In the genomic region with DNA sequence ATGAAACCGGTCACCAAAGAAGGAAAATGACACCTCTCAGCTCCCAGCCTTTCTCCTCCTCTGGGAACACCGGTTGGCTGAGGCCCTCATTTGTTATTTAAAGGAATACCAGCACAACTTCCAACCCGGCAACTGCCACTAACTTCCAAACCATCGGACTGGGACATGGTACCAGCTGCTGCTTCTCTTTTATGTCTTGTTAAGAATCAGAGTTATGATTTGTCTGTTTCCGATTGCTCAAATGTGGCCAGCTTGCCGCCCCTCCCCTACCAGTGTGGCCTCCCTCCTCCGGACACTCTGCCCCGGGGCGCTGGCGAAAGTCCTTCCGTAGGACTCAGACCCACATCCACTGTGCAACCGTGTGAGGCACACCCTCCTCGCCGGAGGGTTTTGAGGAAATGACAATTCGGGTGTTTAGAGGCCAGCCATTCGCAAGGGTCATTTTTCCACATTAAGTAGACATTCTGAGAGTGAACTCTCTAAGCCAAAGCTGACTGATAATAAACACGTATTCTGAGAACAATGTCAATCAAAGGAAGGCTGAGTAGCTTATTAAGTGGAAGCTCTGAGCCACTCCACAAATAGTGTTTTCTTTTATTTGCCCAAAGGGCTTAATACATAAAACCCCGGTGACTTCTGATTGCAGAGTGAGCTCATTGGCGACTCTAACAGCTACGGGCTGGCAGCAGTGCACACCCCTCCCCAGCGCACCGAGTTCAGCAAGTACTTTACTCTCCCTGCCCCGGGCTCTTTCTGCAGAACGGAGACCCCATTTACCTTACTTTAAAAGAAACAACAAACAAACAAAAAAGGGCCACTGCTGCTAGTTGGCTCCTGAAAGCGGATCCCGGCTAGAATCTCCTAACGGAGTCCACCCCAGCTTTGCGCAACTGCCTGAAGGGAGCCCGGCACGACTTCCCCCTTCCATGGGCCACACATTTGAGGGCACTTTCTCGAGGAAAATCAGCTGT, we compare ENCODE assay signal across 8 cellular contexts. TPM values are rescaled to one million over a fixed set of nuclear protein-coding genes. Genes with fewer than 3 reads are reported as not detected.
DNase-seq lines count a peak whose midpoint lies in the region; FAIRE-seq and TF ChIP-seq lines count a peak whose summit lies in the region.

No MANE protein-coding gene starts in this region.

- H3K27ac Mint-ChIP-seq in progenitor cell of endocrine pancreas: peak overlapping the region; percentile 92

- no peak overlapping the region for H3K27ac ChIP-seq in cardiac muscle cell

- no peaks in the 10 kb centered on the region for H3K9me3 Mint-ChIP-seq in progenitor cell of endocrine pancreas (ENCODE audit: low read depth)

- TF ChIP-seq CTCF in cardiac muscle cell (IDR thresholded peaks at IDR 0.05; ENCODE audit: low read depth, low read length): no peak
- TF ChIP-seq CTCF in progenitor cell of endocrine pancreas (IDR thresholded peaks at IDR 0.05; ENCODE audit: unreplicated experiment): no peak

- no peaks in the 10 kb centered on the region for H3K36me3 ChIP-seq in H7 (replicated peaks; ENCODE audit: control insufficient read depth, insufficient read depth, low read length)
- no peaks in the 10 kb centered on the region for H3K36me3 ChIP-seq in cardiac muscle cell

- H3K27me3 Mint-ChIP-seq in progenitor cell of endocrine pancreas: no peaks in the 10 kb centered on the region

- peaks cover 14% of the 10 kb centered on the region for H3K4me1 ChIP-seq in cardiac muscle cell (ENCODE audit: low read depth)

- peaks cover 53% of the 10 kb centered on the region for H3K4me1 Mint-ChIP-seq in progenitor cell of endocrine pancreas (ENCODE audit: low read depth)

- H3K4me3 ChIP-seq in H7 (ENCODE audit: insufficient read depth, low read depth, low read length) (peak overlapping the region; percentile 40), cardiac muscle cell (peak overlapping the region; percentile 8)

- DNase-seq in H7 (peak; percentile 82), RCC 7860 (ENCODE audit: low spot score) (peak; percentile 41), cardiac muscle cell (ENCODE audit: low read depth in 1 of 2, low spot score in 1 of 2) (peak; percentile 34 to 51), progenitor cell of endocrine pancreas (ENCODE audit: low spot score, unreplicated experiment) (no peak), Ammon's horn (ENCODE audit: low spot score) (no peak), NCI-H524 treated with DMSO at 0.1 percent for 48 hours (lab: John Stamatoyannopoulos, UW) (no peak), mucosa of gallbladder (ENCODE audit: low spot score) (no peak)
- DNase-seq in activated CD4-positive, alpha-beta T cell treated with anti-CD3 and anti-CD28 coated beads for 48 hours: no peak

- H3K27me3 ChIP-seq in H7 (ENCODE audit: control insufficient read depth, insufficient read depth, low read length) (peaks cover 57% of the 10 kb centered on the region), cardiac muscle cell (peaks cover 65% of the 10 kb centered on the region)

- peak overlapping the region; percentile 68 for H3K4me3 Mint-ChIP-seq in progenitor cell of endocrine pancreas (ENCODE audit: low read depth)

- FAIRE-seq in RCC 7860 (lab: Jason Lieb, UNC): peak; percentile 55

- peaks cover 5% of the 10 kb centered on the region for H3K36me3 Mint-ChIP-seq in progenitor cell of endocrine pancreas (ENCODE audit: insufficient read depth)

- no peaks in the 10 kb centered on the region for H3K9me3 ChIP-seq in cardiac muscle cell (ENCODE audit: low read depth)

RNA-seq across cellular contexts. Expression of gene RIPK4, which starts 5.4 kb away (rescaled TPM):
- 10.5 and 11.7 TPM in 2 replicates for total RNA-seq in H7 (2014; rRNA removed; shearing (Covaris generic))
- total RNA-seq in cardiac muscle cell (2.4 and 2.7 TPM in 2 replicates), progenitor cell of endocrine pancreas (28.9 and 30.1 TPM in 2 replicates), mucosa of gallbladder (56.6 TPM)
- polyA plus RNA-seq in cardiac muscle cell: 0.71 and 2.3 TPM in 2 replicates

Comparison
In these comparisons a context has a peak if more than half of its experiments do, and no peak if none do; other contexts are left out.
1. DNase-seq: peak in H7 (single experiment), RCC 7860 (single experiment) and cardiac muscle cell (2 of 2); none in progenitor cell of endocrine pancreas (single experiment), Ammon's horn (single experiment), activated CD4-positive, alpha-beta T cell treated with anti-CD3 and anti-CD28 coated beads for 48 hours (single experiment), NCI-H524 treated with DMSO at 0.1 percent for 48 hours (single experiment) and mucosa of gallbladder (single experiment).